8 cellular contexts compared by ENCODE assay signal in the genomic region with DNA sequence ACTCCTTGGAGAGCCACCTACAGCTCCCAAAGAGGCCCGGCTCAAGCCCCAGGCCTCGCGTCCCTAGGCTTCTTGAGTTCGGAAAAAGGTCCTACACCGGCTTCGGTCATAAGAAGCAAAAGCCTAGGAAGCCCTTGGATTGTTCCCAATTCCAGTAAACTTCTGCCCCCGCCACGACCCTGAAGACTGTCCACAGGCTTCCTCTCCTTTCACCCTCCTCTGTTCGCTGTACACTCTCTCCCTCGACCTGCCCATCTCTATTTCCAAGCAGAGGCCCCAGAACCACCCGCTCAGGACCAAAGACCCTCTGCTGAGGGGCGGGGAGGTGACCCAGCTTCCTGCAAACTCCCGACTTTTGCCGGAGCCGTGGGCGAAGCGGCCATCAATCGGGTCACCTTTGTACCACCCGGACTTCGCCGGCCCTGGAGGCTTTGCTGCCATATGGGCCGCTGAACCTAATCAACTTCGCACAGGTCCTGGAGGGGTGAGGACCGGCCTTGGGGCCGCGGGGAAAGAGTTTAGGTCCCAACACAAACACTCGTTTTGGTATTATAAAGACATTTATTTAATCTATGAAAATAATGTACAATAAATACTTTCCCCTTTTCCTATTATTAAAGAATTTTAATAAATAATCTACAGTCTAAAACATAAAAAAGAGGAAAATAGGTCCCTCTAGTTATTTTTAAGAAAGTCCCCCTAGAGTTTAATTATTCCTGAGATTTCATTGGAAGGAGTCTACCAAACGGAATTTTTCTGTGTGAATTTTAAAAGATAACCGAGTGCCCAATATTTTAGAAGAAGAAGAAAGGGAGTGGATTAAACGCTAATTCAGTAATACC. TPM values are rescaled to one million over a fixed set of nuclear protein-coding genes. Genes with fewer than 3 reads are reported as not detected.
A peak's percentile ranks its signal among the peaks of the same experiment; 100 is the strongest.
DNase-seq lines count a peak whose midpoint lies in the region; ATAC-seq lines count a peak whose summit lies in the region.

No MANE protein-coding gene starts in this region.

- peak; percentile 60 for DNase-seq in HT1080 (ENCODE audit: low read depth)
- peak; percentile 54 for DNase-seq in activated T-cell treated with anti-CD3 and anti-CD28 coated beads, Interleukin-2, amount 50 U/mL, for 1 hour
- peak; percentile 32 for DNase-seq in foreskin melanocyte
- peak; percentile 70 for DNase-seq in retina
- DNase-seq in NOMO-1 (lab: John Stamatoyannopoulos, UW; ENCODE audit: unreplicated experiment in 2 of 2): no peak

- ATAC-seq in GM18858 (IDR thresholded peaks at IDR 0.05; ENCODE audit: unreplicated experiment) (no peak), GM21717 (IDR thresholded peaks at IDR 0.05; ENCODE audit: unreplicated experiment) (no peak), HG03108 (IDR thresholded peaks at IDR 0.05; ENCODE audit: unreplicated experiment) (no peak)

RNA-seq across cellular contexts. Expression of gene HOXB2, which starts 2.6 kb away (rescaled TPM):
- 34.3 and 40.1 TPM in 2 replicates for total RNA-seq in HT1080 (2014; rRNA removed; shearing (Covaris generic))
- 52.9 and 59.0 TPM in 2 replicates for polyA plus RNA-seq in HT1080 (2015; cell fraction: cytosol; rRNA removed)
- 59.0 and 66.8 TPM in 2 replicates for polyA plus RNA-seq in HT1080 (2015; cell fraction: nucleus; rRNA removed)

RNA-seq across cellular contexts. Expression of gene HOXB1, which starts 11.5 kb away (rescaled TPM):
- not detected in 2 replicates for total RNA-seq in HT1080 (2014; rRNA removed; shearing (Covaris generic))
- not detected in 2 replicates for polyA plus RNA-seq in HT1080 (2015; cell fraction: cytosol; rRNA removed)
- polyA plus RNA-seq in HT1080 (2015; cell fraction: nucleus; rRNA removed): not detected in 2 replicates

RNA-seq across cellular contexts. Expression of gene HOXB4, which starts 35.8 kb away (rescaled TPM):
- 3.9 and 4.3 TPM in 2 replicates for total RNA-seq in HT1080 (2014; rRNA removed; shearing (Covaris generic))
- 3.3 and 4.4 TPM in 2 replicates for polyA plus RNA-seq in HT1080 (2015; cell fraction: cytosol; rRNA removed)
- polyA plus RNA-seq in HT1080 (2015; cell fraction: nucleus; rRNA removed): 12.6 and 13.8 TPM in 2 replicates

RNA-seq across cellular contexts. Expression of gene HOXB3, which starts 47.7 kb away (rescaled TPM):
- 3.0 and 4.2 TPM in 2 replicates for total RNA-seq in HT1080 (2014; rRNA removed; shearing (Covaris generic))
- 2.4 and 4.3 TPM in 2 replicates for polyA plus RNA-seq in HT1080 (2015; cell fraction: cytosol; rRNA removed)
- polyA plus RNA-seq in HT1080 (2015; cell fraction: nucleus; rRNA removed): 17.3 and 30.1 TPM in 2 replicates

RNA-seq across cellular contexts. Expression of gene HOXB5, which starts 51.2 kb away (rescaled TPM):
- total RNA-seq in HT1080 (2014; rRNA removed; shearing (Covaris generic)): 0.47 and 0.51 TPM in 2 replicates
- 3.2 and 3.6 TPM in 2 replicates for polyA plus RNA-seq in HT1080 (2015; cell fraction: cytosol; rRNA removed)
- polyA plus RNA-seq in HT1080 (2015; cell fraction: nucleus; rRNA removed): 23.0 and 23.5 TPM in 2 replicates

Comparison
In these comparisons a context has a peak if more than half of its experiments do, and no peak if none do; other contexts are left out.
1. DNase-seq: peak in HT1080 (single experiment), activated T-cell treated with anti-CD3 and anti-CD28 coated beads, Interleukin-2, amount 50 U/mL, for 1 hour (single experiment), foreskin melanocyte (single experiment) and retina (single experiment); none in NOMO-1 (0 of 2).